Comparison of ENCODE assay signal across 11 cellular contexts in the genomic region with DNA sequence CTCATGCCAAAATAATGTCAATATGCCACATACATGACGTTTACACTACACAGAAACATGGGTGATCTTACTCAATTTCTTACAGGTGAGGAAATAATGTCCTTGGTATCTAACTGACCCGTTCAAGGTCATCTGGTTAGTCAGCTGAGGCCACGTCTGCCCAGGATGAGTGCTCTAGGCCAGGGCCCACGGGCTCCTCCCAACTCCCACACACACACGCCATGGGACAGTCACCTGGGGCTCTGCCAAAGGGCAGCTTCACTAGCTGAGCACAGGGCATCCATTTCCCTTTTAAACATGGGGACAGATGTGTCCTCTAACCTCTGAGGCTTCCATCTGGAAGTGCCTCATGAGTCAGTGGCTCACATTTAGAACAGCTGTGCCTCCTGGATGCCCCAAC.
DNase-seq lines count a peak whose midpoint lies in the region; ATAC-seq and TF ChIP-seq lines count a peak whose summit lies in the region.
"Had no signal": no experiment of that assay in that cellular context is flagged by ENCODE, and none has a peak within 500 bp of the region (broad histone marks: within the 10 kb centered on the region; RNA-seq: fewer than 3 reads in every experiment).

No MANE protein-coding gene starts in this region.

- peak overlapping the region; percentile 61 for H2AFZ ChIP-seq in parathyroid adenoma

- H3K9me3 Mint-ChIP-seq in activated naive CD4-positive, alpha-beta T cell treated with anti-CD3 and anti-CD28 coated beads, Interleukin-2, amount 50 U/mL, for 72 hours: no peaks in the 10 kb centered on the region
- H3K9me3 Mint-ChIP-seq: activated CD4-positive, alpha-beta memory T cell treated with anti-CD3 and anti-CD28 coated beads for 36 hours had no signal

- H3K4me3 ChIP-seq in fibroblast of villous mesenchyme (ENCODE audit: low read depth, low read length) (no peak overlapping the region), parathyroid adenoma (ENCODE audit: low read depth, low read length) (no peak overlapping the region), prostate gland (no peak overlapping the region)

- no peaks in the 10 kb centered on the region for H3K79me2 ChIP-seq in parathyroid adenoma

- no peaks in the 10 kb centered on the region for H3K36me3 Mint-ChIP-seq in activated naive CD4-positive, alpha-beta T cell treated with anti-CD3 and anti-CD28 coated beads, Interleukin-2, amount 50 U/mL, for 72 hours
- H3K36me3 Mint-ChIP-seq: activated CD4-positive, alpha-beta memory T cell treated with anti-CD3 and anti-CD28 coated beads for 36 hours had no signal

- no peaks in the 10 kb centered on the region for H3K9me3 ChIP-seq in parathyroid adenoma (ENCODE audit: control insufficient read depth, low read length)
- no peaks in the 10 kb centered on the region for H3K9me3 ChIP-seq in prostate gland

- no peak overlapping the region for H3K9ac ChIP-seq in parathyroid adenoma

- no peak for ATAC-seq in activated CD4-positive, CD25-positive, alpha-beta regulatory T cell treated with anti-CD3 and anti-CD28 coated beads, Interleukin-2, amount 50 U/mL, for 24 hours
- no peak for ATAC-seq in activated naive CD4-positive, alpha-beta T cell treated with anti-CD3 and anti-CD28 coated beads, Interleukin-2, amount 50 U/mL, for 72 hours

- peak; percentile 35 for DNase-seq in COLO829 (ENCODE audit: low spot score)
- peak; percentile 89 for DNase-seq in NCI-H69 (lab: John Stamatoyannopoulos, UW)
- peak; percentile 94 for DNase-seq in fibroblast of villous mesenchyme (ENCODE audit: low read depth)
- no peak for DNase-seq in NCI-H2196 treated with DMSO at 0.1 percent for 48 hours (lab: John Stamatoyannopoulos, UW; ENCODE audit: unreplicated experiment)
- DNase-seq in prostate gland (ENCODE audit: low spot score): no peak
- no peak for DNase-seq in activated naive CD4-positive, alpha-beta T cell treated with anti-CD3 and anti-CD28 coated beads, Interleukin-2, amount 50 U/mL, for 72 hours (ENCODE audit: low spot score in 2 of 2)
- DNase-seq: activated CD4-positive, alpha-beta memory T cell treated with anti-CD3 and anti-CD28 coated beads for 36 hours; cerebellar nuclear complex; NK-92 treated with Interleukin-12 subunit alpha and Interleukin-12 subunit beta, amount 100 ng/mL, for 24 hours had no signal

- TF ChIP-seq POLR2A in prostate gland (IDR thresholded peaks at IDR 0.05): no peak

- H3K36me3 ChIP-seq in parathyroid adenoma (ENCODE audit: control insufficient read depth, insufficient read depth, low read length) (no peaks in the 10 kb centered on the region), prostate gland (no peaks in the 10 kb centered on the region)

- H3K27me3 ChIP-seq in parathyroid adenoma (ENCODE audit: control insufficient read depth, insufficient read depth, low read length) (no peaks in the 10 kb centered on the region), prostate gland (replicated peaks; ENCODE audit: insufficient read depth) (no peaks in the 10 kb centered on the region)

- peak overlapping the region; percentile 10 for H3K4me2 ChIP-seq in parathyroid adenoma (ENCODE audit: low read length)

- no peak overlapping the region for H3K27ac Mint-ChIP-seq in activated naive CD4-positive, alpha-beta T cell treated with anti-CD3 and anti-CD28 coated beads, Interleukin-2, amount 50 U/mL, for 72 hours
- H3K27ac Mint-ChIP-seq: activated CD4-positive, alpha-beta memory T cell treated with anti-CD3 and anti-CD28 coated beads for 36 hours had no signal

- 55% methylated on average over 5 of the region's 5 CpGs for WGBS in prostate gland

- intact Hi-C loops in prostate gland (cut with DNase I): loop anchor here (5.0 to 10.0 kb wide), 2 partner anchors 49 to 117 kb away; no protein-coding TSS in a partner anchor

- peak overlapping the region; percentile 69 for H3K27ac ChIP-seq in parathyroid adenoma
- H3K27ac ChIP-seq in prostate gland: no peak overlapping the region

- TF ChIP-seq CTCF in fibroblast of villous mesenchyme (IDR thresholded peaks at IDR 0.05; ENCODE audit: insufficient read depth, low read depth, low read length): no peak
- no peak for TF ChIP-seq CTCF in parathyroid adenoma (IDR thresholded peaks at IDR 0.05)
- no peak for TF ChIP-seq CTCF in prostate gland (IDR thresholded peaks at IDR 0.05)

- H3K4me1 ChIP-seq in parathyroid adenoma (peaks cover 34% of the 10 kb centered on the region), prostate gland (replicated peaks) (peaks cover 4% of the 10 kb centered on the region)

Comparison
In these comparisons a context has a peak if more than half of its experiments do, and no peak if none do; other contexts are left out.
1. DNase-seq: peak in COLO829 (single experiment), NCI-H69 (single experiment) and fibroblast of villous mesenchyme (single experiment); none in NCI-H2196 treated with DMSO at 0.1 percent for 48 hours (single experiment), prostate gland (single experiment) and activated naive CD4-positive, alpha-beta T cell treated with anti-CD3 and anti-CD28 coated beads, Interleukin-2, amount 50 U/mL, for 72 hours (0 of 2).